Comparison of ENCODE assay signal across 1 cellular context in the genomic region with DNA sequence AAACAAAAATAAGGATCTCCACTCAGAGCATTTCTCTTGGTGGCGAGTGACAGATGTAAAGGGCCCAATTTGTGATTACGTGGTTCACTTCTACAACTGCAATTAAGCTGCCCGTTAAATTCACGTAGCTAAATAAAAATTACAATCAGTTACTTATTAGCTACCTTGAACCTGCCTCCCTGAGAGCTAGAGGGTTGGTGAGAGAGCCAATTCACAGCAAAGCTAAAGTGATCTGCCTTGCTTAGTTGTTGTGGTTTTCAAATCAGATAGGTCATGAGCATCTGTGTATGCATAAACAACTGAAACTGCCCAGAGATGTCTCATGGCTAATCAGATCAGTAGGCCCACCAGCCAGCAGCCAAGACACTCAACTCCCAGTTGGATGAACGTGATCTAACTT.
TF ChIP-seq lines count a peak whose summit lies in the region.

No MANE protein-coding gene starts in this region.

TF ChIP-seq in GM23338, 12 proteins besides CTCF, POLR2A, EP300 and RAD21 (continued from another document):
- TF ChIP-seq, protein P1, sequence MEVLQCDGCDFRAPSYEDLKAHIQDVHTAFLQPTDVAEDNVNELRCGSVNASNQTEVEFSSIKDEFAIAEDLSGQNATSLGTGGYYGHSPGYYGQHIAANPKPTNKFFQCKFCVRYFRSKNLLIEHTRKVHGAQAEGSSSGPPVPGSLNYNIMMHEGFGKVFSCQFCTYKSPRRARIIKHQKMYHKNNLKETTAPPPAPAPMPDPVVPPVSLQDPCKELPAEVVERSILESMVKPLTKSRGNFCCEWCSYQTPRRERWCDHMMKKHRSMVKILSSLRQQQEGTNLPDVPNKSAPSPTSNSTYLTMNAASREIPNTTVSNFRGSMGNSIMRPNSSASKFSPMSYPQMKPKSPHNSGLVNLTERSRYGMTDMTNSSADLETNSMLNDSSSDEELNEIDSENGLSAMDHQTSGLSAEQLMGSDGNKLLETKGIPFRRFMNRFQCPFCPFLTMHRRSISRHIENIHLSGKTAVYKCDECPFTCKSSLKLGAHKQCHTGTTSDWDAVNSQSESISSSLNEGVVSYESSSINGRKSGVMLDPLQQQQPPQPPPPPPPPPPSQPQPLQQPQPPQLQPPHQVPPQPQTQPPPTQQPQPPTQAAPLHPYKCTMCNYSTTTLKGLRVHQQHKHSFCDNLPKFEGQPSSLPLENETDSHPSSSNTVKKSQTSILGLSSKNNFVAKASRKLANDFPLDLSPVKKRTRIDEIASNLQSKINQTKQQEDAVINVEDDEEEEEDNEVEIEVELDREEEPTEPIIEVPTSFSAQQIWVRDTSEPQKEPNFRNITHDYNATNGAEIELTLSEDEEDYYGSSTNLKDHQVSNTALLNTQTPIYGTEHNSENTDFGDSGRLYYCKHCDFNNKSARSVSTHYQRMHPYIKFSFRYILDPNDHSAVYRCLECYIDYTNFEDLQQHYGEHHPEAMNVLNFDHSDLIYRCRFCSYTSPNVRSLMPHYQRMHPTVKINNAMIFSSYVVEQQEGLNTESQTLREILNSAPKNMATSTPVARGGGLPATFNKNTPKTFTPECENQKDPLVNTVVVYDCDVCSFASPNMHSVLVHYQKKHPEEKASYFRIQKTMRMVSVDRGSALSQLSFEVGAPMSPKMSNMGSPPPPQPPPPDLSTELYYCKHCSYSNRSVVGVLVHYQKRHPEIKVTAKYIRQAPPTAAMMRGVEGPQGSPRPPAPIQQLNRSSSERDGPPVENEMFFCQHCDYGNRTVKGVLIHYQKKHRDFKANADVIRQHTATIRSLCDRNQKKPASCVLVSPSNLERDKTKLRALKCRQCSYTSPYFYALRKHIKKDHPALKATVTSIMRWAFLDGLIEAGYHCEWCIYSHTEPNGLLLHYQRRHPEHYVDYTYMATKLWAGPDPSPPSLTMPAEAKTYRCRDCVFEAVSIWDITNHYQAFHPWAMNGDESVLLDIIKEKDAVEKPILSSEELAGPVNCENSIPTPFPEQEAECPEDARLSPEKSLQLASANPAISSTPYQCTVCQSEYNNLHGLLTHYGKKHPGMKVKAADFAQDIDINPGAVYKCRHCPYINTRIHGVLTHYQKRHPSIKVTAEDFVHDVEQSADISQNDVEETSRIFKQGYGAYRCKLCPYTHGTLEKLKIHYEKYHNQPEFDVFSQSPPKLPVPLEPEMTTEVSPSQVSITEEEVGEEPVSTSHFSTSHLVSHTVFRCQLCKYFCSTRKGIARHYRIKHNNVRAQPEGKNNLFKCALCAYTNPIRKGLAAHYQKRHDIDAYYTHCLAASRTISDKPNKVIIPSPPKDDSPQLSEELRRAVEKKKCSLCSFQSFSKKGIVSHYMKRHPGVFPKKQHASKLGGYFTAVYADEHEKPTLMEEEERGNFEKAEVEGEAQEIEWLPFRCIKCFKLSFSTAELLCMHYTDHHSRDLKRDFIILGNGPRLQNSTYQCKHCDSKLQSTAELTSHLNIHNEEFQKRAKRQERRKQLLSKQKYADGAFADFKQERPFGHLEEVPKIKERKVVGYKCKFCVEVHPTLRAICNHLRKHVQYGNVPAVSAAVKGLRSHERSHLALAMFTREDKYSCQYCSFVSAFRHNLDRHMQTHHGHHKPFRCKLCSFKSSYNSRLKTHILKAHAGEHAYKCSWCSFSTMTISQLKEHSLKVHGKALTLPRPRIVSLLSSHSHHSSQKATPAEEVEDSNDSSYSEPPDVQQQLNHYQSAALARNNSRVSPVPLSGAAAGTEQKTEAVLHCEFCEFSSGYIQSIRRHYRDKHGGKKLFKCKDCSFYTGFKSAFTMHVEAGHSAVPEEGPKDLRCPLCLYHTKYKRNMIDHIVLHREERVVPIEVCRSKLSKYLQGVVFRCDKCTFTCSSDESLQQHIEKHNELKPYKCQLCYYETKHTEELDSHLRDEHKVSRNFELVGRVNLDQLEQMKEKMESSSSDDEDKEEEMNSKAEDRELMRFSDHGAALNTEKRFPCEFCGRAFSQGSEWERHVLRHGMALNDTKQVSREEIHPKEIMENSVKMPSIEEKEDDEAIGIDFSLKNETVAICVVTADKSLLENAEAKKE (CRISPR knock-in tag; IDR thresholded peaks at IDR 0.05), result no peak
- TF ChIP-seq, protein P2, sequence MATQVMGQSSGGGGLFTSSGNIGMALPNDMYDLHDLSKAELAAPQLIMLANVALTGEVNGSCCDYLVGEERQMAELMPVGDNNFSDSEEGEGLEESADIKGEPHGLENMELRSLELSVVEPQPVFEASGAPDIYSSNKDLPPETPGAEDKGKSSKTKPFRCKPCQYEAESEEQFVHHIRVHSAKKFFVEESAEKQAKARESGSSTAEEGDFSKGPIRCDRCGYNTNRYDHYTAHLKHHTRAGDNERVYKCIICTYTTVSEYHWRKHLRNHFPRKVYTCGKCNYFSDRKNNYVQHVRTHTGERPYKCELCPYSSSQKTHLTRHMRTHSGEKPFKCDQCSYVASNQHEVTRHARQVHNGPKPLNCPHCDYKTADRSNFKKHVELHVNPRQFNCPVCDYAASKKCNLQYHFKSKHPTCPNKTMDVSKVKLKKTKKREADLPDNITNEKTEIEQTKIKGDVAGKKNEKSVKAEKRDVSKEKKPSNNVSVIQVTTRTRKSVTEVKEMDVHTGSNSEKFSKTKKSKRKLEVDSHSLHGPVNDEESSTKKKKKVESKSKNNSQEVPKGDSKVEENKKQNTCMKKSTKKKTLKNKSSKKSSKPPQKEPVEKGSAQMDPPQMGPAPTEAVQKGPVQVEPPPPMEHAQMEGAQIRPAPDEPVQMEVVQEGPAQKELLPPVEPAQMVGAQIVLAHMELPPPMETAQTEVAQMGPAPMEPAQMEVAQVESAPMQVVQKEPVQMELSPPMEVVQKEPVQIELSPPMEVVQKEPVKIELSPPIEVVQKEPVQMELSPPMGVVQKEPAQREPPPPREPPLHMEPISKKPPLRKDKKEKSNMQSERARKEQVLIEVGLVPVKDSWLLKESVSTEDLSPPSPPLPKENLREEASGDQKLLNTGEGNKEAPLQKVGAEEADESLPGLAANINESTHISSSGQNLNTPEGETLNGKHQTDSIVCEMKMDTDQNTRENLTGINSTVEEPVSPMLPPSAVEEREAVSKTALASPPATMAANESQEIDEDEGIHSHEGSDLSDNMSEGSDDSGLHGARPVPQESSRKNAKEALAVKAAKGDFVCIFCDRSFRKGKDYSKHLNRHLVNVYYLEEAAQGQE (IDR thresholded peaks at IDR 0.05; ENCODE audit: unreplicated experiment), result no peak
- TF ChIP-seq EZH2phosphoT487 (IDR thresholded peaks at IDR 0.05; ENCODE audit: unreplicated experiment) (no peak), JUNB (IDR thresholded peaks at IDR 0.05; ENCODE audit: unreplicated experiment) (no peak), NANOG (IDR thresholded peaks at IDR 0.05; ENCODE audit: borderline replicate concordance) (no peak), POLR2AphosphoS5 (IDR thresholded peaks at IDR 0.05; ENCODE audit: low read depth) (no peak), CREB1 (CRISPR knock-in tag; IDR thresholded peaks at IDR 0.05; ENCODE audit: low read depth) (no peak)
